In the genomic region with DNA sequence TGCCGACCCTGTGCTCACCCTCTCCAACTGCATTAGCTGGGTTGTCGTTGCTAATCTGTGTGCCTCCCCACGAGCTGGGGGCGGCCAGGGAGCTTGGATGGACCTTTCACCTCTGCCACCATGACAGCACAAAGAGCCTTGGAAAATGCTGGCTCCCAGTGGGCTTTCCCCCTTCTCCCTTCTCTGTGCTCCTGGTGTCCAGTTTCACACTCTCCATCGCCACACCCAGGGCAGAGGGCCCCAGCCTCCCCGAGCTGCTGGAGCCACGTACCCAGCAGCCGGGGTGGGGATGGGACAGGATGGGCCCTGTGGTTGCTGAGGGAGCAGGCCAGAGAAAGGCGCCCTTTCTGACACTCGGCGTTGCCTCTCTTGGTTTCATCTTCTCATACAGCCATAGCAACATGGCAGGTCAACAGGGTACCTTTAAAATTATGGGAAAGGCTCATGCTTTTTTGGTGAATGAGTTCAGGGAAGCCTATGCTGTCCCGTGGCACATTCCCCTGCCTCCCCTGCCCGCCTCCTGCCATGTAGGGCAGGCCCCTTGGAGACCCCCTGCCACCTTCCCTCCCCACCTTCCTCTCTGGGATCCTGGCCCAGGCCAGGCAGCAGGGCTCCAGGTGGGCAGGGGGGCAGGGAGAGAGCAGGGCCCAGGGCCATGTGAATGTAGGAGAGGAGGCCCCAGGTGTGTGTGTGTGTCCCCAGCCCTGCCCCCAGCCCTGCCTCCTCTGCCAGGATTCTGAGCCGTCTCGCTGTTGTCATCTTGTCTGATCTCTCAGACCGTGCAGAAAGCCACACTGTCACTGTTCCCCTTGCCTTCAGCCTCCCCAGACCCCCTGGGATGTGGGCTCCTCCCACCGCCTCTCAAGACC, we compare ENCODE assay signal across 17 cellular contexts.
"Had no signal": no experiment of that assay in that cellular context is flagged by ENCODE, and none has a peak within 500 bp of the region (broad histone marks: within the 10 kb centered on the region; RNA-seq: fewer than 3 reads in every experiment).

No MANE protein-coding gene starts in this region.

- H3K4me3 ChIP-seq: dorsolateral prefrontal cortex, lower lobe of right lung, prostate gland, right atrium auricular region, tibial nerve, uterus had no signal

- H3K27ac ChIP-seq: dorsolateral prefrontal cortex, lower lobe of right lung, prostate gland, right atrium auricular region, tibial nerve, uterus, WERI-Rb-1 had no signal

- H3K27me3 ChIP-seq: dorsolateral prefrontal cortex, right atrium auricular region, uterus had no signal

- H3K4me1 ChIP-seq: lower lobe of right lung, prostate gland, right atrium auricular region, tibial nerve, uterus had no signal

- H3K9me3 ChIP-seq: lower lobe of right lung, prostate gland, right atrium auricular region, tibial nerve, uterus had no signal

- ATAC-seq: left colon, lower lobe of right lung had no signal

- FAIRE-seq: islet of Langerhans had no signal

- H3K36me3 ChIP-seq: lower lobe of right lung, prostate gland, right atrium auricular region, tibial nerve, uterus, WERI-Rb-1 had no signal

- DNase-seq: activated CD4-positive, alpha-beta T cell treated with anti-CD3 and anti-CD28 coated beads, Interleukin-2, amount 50 U/mL, for 4 hours; activated gamma-delta T cell treated with Interleukin-2 at 50 U/mL for 16 hours; activated naive CD8-positive, alpha-beta T cell treated with anti-CD3 and anti-CD28 coated beads for 36 hours; amniotic stem cell; dorsolateral prefrontal cortex; left colon; lower lobe of right lung; stimulated activated CD4-positive, alpha-beta T cell treated with anti-CD3 and anti-CD28 coated beads, Interleukin-12 subunit alpha, Interleukin-12 subunit beta, amount 100 ng/mL, for 4 hours; stimulated activated CD4-positive, alpha-beta T cell treated with anti-CD3 and anti-CD28 coated beads, Interleukin-1b, Interleukin-23, amount 100 ng/mL, for 48 hours; stimulated activated CD8-positive, alpha-beta memory T cell treated with anti-CD3 and anti-CD28 coated beads, Interleukin-4, amount 100 ng/mL, for 48 hours; stimulated activated naive CD4-positive, alpha-beta T cell treated with Interleukin-2 at 50 U/mL for 16 hours; uterus; WERI-Rb-1 had no signal
